Comparison of ENCODE assay signal across 3 cellular contexts in genomic region chr12:46478123-46478522, GRCh38.
A peak's percentile ranks its signal among the peaks of the same experiment; 100 is the strongest.
TF ChIP-seq lines count a peak whose summit lies in the region.

No MANE protein-coding gene starts in this region.

TF ChIP-seq in HepG2, 621 proteins besides CTCF, POLR2A, EP300 and RAD21 (continues in another document):
- 0 out of 2 replicates have a peak, but pooled peaks have one; percentile 25 for TF ChIP-seq KDM1A (CRISPR knock-in tag; IDR thresholded peaks at IDR 0.05)
- TF ChIP-seq, protein P1, sequence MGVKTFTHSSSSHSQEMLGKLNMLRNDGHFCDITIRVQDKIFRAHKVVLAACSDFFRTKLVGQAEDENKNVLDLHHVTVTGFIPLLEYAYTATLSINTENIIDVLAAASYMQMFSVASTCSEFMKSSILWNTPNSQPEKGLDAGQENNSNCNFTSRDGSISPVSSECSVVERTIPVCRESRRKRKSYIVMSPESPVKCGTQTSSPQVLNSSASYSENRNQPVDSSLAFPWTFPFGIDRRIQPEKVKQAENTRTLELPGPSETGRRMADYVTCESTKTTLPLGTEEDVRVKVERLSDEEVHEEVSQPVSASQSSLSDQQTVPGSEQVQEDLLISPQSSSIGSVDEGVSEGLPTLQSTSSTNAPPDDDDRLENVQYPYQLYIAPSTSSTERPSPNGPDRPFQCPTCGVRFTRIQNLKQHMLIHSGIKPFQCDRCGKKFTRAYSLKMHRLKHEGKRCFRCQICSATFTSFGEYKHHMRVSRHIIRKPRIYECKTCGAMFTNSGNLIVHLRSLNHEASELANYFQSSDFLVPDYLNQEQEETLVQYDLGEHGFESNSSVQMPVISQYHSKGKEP (CRISPR knock-in tag; IDR thresholded peaks at IDR 0.05): no peak
- no peak for TF ChIP-seq SIX1 (CRISPR knock-in tag; IDR thresholded peaks at IDR 0.05; ENCODE audit: borderline replicate concordance)
- TF ChIP-seq, protein P2, sequence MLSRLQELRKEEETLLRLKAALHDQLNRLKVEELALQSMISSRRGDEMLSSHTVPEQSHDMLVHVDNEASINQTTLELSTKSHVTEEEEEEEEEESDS (CRISPR knock-in tag; IDR thresholded peaks at IDR 0.05; ENCODE audit: borderline replicate concordance): no peak
- TF ChIP-seq ZNF629 (CRISPR knock-in tag; conservative IDR thresholded peaks at IDR 0.05): peak; percentile 80
- no peak for TF ChIP-seq GZF1 (CRISPR knock-in tag; IDR thresholded peaks at IDR 0.05)
- TF ChIP-seq U2AF2 (IDR thresholded peaks at IDR 0.05; ENCODE audit: low read depth, low read length): no peak
- TF ChIP-seq TRIM24 (CRISPR knock-in tag; IDR thresholded peaks at IDR 0.05): no peak
- TF ChIP-seq, protein P3, sequence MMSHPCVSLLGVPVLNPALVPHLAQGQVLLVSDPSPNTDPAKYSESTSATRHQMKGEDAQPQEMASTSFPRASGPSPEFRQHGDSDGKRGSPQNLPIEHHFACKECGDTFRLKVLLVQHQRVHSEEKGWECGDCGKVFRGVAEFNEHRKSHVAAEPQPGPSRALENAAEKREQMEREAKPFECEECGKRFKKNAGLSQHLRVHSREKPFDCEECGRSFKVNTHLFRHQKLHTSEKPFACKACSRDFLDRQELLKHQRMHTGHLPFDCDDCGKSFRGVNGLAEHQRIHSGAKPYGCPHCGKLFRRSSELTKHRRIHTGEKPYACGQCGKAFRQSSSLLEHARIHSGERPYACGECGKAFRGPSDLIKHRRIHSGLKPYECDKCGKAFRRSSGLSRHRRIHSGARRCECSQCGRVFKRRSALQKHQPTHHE (CRISPR knock-in tag; IDR thresholded peaks at IDR 0.05; ENCODE audit: borderline replicate concordance): no peak
- no peak for TF ChIP-seq ZBTB4 (CRISPR knock-in tag; IDR thresholded peaks at IDR 0.05; ENCODE audit: borderline replicate concordance)
- TF ChIP-seq RCOR2 (CRISPR knock-in tag; IDR thresholded peaks at IDR 0.05): 0 out of 2 replicates have a peak, but pooled peaks have one; percentile 21
- TF ChIP-seq CCDC6 (CRISPR knock-in tag; IDR thresholded peaks at IDR 0.05): no peak

TF ChIP-seq in IMR-90, 13 proteins besides CTCF, POLR2A, EP300 and RAD21:
- TF ChIP-seq MAZ (IDR thresholded peaks at IDR 0.05; ENCODE audit: borderline replicate concordance, low read depth, low read length) (no peak), CEBPB (IDR thresholded peaks at IDR 0.05; ENCODE audit: low read depth, low read length) (no peak), SMC3 (IDR thresholded peaks at IDR 0.05; ENCODE audit: low read depth, low read length) (no peak), RCOR1 (IDR thresholded peaks at IDR 0.05; ENCODE audit: insufficient replicate concordance, low read length) (no peak), MAFK (IDR thresholded peaks at IDR 0.05; ENCODE audit: low read depth, low read length) (no peak), FOS (IDR thresholded peaks at IDR 0.05; ENCODE audit: low read depth, low read length) (no peak), NFE2L2 (IDR thresholded peaks at IDR 0.05; ENCODE audit: low read depth, low read length) (no peak), CHD1 (IDR thresholded peaks at IDR 0.05; ENCODE audit: low read depth, low read length) (no peak), MXI1 (IDR thresholded peaks at IDR 0.05; ENCODE audit: borderline replicate concordance, low read depth, low read length) (no peak), BHLHE40 (IDR thresholded peaks at IDR 0.05; ENCODE audit: low read depth, low read length) (no peak), RFX5 (IDR thresholded peaks at IDR 0.05; ENCODE audit: low read depth, low read length) (no peak)
- TF ChIP-seq, protein P4, sequence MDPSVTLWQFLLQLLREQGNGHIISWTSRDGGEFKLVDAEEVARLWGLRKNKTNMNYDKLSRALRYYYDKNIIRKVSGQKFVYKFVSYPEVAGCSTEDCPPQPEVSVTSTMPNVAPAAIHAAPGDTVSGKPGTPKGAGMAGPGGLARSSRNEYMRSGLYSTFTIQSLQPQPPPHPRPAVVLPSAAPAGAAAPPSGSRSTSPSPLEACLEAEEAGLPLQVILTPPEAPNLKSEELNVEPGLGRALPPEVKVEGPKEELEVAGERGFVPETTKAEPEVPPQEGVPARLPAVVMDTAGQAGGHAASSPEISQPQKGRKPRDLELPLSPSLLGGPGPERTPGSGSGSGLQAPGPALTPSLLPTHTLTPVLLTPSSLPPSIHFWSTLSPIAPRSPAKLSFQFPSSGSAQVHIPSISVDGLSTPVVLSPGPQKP (IDR thresholded peaks at IDR 0.05; ENCODE audit: borderline replicate concordance, low read depth, low read length): no peak
- TF ChIP-seq, protein P5, sequence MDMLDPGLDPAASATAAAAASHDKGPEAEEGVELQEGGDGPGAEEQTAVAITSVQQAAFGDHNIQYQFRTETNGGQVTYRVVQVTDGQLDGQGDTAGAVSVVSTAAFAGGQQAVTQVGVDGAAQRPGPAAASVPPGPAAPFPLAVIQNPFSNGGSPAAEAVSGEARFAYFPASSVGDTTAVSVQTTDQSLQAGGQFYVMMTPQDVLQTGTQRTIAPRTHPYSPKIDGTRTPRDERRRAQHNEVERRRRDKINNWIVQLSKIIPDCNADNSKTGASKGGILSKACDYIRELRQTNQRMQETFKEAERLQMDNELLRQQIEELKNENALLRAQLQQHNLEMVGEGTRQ (IDR thresholded peaks at IDR 0.05; ENCODE audit: low read depth, low read length): no peak
TF ChIP-seq in IMR-90: peak in this region for 0.

TF ChIP-seq in K562, 482 proteins besides CTCF, POLR2A, EP300 and RAD21:
- no peak for TF ChIP-seq ZNF583 (CRISPR knock-in tag; IDR thresholded peaks at IDR 0.05)
- no peak for TF ChIP-seq MTA2 (IDR thresholded peaks at IDR 0.05; ENCODE audit: low read depth)
- TF ChIP-seq KAT8 (IDR thresholded peaks at IDR 0.05; ENCODE audit: low read depth): no peak
- TF ChIP-seq, protein P6, sequence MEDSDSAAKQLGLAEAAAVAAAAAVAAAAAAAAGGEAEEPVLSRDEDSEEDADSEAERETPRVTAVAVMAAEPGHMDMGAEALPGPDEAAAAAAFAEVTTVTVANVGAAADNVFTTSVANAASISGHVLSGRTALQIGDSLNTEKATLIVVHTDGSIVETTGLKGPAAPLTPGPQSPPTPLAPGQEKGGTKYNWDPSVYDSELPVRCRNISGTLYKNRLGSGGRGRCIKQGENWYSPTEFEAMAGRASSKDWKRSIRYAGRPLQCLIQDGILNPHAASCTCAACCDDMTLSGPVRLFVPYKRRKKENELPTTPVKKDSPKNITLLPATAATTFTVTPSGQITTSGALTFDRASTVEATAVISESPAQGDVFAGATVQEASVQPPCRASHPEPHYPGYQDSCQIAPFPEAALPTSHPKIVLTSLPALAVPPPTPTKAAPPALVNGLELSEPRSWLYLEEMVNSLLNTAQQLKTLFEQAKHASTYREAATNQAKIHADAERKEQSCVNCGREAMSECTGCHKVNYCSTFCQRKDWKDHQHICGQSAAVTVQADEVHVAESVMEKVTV (CRISPR knock-in tag; IDR thresholded peaks at IDR 0.05): no peak
- TF ChIP-seq POLR3A (IDR thresholded peaks at IDR 0.05; ENCODE audit: borderline replicate concordance, extremely low read depth, insufficient read depth, insufficient read length): no peak
- TF ChIP-seq ADNP (tag; IDR thresholded peaks at IDR 0.05): peak; percentile 26; the same call in 1 of the 2 replicates
- peak; percentile 65 for TF ChIP-seq BCOR (IDR thresholded peaks at IDR 0.05)
- TF ChIP-seq ZNF589 (CRISPR knock-in tag; IDR thresholded peaks at IDR 0.05; ENCODE audit: low read depth): no peak
- TF ChIP-seq RBM25 (IDR thresholded peaks at IDR 0.05; ENCODE audit: low read depth, low read length, severe bottlenecking): peak; percentile 79
- TF ChIP-seq SLC30A9 (CRISPR knock-in tag; IDR thresholded peaks at IDR 0.05): no peak
- no peak for TF ChIP-seq GATA2 (CRISPR knock-in tag; IDR thresholded peaks at IDR 0.05)
